8 cellular contexts compared by ENCODE assay signal in genomic region chr9:34253460-34253837, GRCh38.
DNase-seq lines count a peak whose midpoint lies in the region; ATAC-seq, FAIRE-seq and TF ChIP-seq lines count a peak whose summit lies in the region.

No MANE protein-coding gene starts in this region.

- H3K36me3 ChIP-seq in body of pancreas (replicated peaks in 1 of 2; ENCODE audit: insufficient read depth in 1 of 2, low read depth in 2 of 2) (peaks cover 0 to 11% of the 10 kb centered on the region in 2 donors), mucosa of descending colon (ENCODE audit: low read depth) (no peaks in the 10 kb centered on the region)

- no peak for FAIRE-seq in urothelium cell line (lab: Jason Lieb, UNC)

- H3K4me3 ChIP-seq in body of pancreas (no peak overlapping the region), mucosa of descending colon (no peak overlapping the region)

- no peak for TF ChIP-seq POLR2A in body of pancreas (IDR thresholded peaks at IDR 0.05)

- ATAC-seq in body of pancreas (peak; percentile 22), mucosa of descending colon (no peak)

- H3K27ac ChIP-seq in body of pancreas (peak overlapping the region in 1 of 4 donors; percentile 46), substantia nigra (ENCODE audit: low read depth, low read length, poor library complexity, severe bottlenecking) (peak overlapping the region; percentile 57)

- H3K4me1 ChIP-seq in body of pancreas = peaks cover 10% of the 10 kb centered on the region
- no peaks in the 10 kb centered on the region for H3K4me1 ChIP-seq in mucosa of descending colon (ENCODE audit: low read depth)

- peak in 1 of 7 experiments; percentile 35 for TF ChIP-seq CTCF in body of pancreas (IDR thresholded peaks at IDR 0.05)
- no peak for TF ChIP-seq CTCF in mucosa of descending colon (IDR thresholded peaks at IDR 0.05)

- H3K27me3 ChIP-seq in body of pancreas = no peaks in the 10 kb centered on the region

- WGBS in body of pancreas, 2 donors = 69 to 76% methylated on average over 3 of the region's 3 CpGs

- DNase-seq in HT1080 (ENCODE audit: low read depth) (peak; percentile 55), body of pancreas (peak in 1 of 4 donors; percentile 25), hepatic stellate cell (ENCODE audit: low spot score) (peak; percentile 45), substantia nigra (lab: John Stamatoyannopoulos, UW) (peak in 27 of 49 donors; percentile 4 to 65 (median 29)), mucosa of descending colon (no peak), urothelium cell line (ENCODE audit: low spot score) (no peak), NCI-H82 treated with DMSO at 0.1 percent for 48 hours (lab: John Stamatoyannopoulos, UW; ENCODE audit: unreplicated experiment) (no peak), NCI-H146 treated with DMSO at 0.1 percent for 48 hours (lab: John Stamatoyannopoulos, UW; ENCODE audit: unreplicated experiment) (no peak)

- intact Hi-C loops in body of pancreas (cut with DNase I) (no loop called here), mucosa of descending colon (cut with DNase I, micrococcal nuclease) (no loop called here)

- H3K9me3 ChIP-seq in body of pancreas (no peaks in the 10 kb centered on the region), mucosa of descending colon (no peaks in the 10 kb centered on the region)

Comparison
In these comparisons a context has a peak if more than half of its experiments do, and no peak if none do; other contexts are left out.
1. DNase-seq: peak in HT1080 (single experiment), hepatic stellate cell (single experiment) and substantia nigra (27 of 49); none in mucosa of descending colon (0 of 3), urothelium cell line (single experiment), NCI-H82 treated with DMSO at 0.1 percent for 48 hours (single experiment) and NCI-H146 treated with DMSO at 0.1 percent for 48 hours (single experiment).